In the genomic region with DNA sequence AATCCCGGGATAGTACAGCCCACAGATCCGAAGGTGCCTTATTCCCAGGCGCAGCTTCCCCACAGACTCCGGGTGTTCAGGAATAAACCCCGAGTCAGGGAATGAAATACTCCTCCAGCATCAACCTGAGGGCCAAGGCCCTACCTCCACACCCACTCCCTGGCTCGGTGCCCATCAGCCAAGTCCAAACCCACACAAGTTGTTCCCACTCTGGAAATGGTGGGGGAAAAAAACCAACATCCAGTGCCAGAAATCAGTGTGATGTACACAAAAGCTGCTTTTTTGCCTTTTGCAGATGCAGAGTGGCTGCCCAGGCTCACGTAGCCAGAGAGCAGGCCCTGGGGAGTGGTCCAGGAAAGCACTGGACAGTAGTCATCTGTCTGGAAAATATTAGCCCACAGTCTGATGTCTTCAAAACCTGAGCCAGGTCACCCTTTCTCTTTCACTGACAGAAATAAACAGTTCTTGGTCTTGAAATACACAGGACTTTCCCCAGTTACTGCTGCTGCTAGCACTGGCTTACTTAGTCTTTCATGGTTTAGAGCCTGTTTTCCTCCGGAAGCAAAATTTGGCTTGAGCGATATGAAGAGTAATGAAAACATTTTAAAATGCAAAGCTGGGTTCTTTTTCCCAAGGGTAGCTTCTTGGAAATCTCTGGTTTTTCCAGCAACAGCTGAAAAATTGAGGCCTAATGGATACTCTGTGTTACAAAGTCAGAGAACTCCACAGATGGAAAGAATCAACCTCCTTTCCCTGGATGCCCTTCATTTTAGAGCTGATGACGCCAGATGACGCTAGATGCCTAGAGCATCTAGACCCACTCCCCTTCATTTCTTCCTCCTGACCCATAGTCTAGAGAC, we compare ENCODE assay signal across 1 cellular context.
TF ChIP-seq lines count a peak whose summit lies in the region.

No MANE protein-coding gene starts in this region.

TF ChIP-seq in GM12878, 131 proteins besides CTCF, POLR2A, EP300 and RAD21:
- TF ChIP-seq TBL1XR1 (IDR thresholded peaks at IDR 0.05; ENCODE audit: low read depth, low read length) (no peak), CBFB (IDR thresholded peaks at IDR 0.05; ENCODE audit: low read depth) (no peak), CREM (IDR thresholded peaks at IDR 0.05; ENCODE audit: low read depth) (no peak), STAT1 (conservative IDR thresholded peaks at IDR 0.05) (no peak), ZNF217 (IDR thresholded peaks at IDR 0.05) (no peak), PML (IDR thresholded peaks at IDR 0.05; ENCODE audit: low read length) (no peak), MYB (IDR thresholded peaks at IDR 0.05; ENCODE audit: borderline replicate concordance, low read depth, low read length) (no peak), ASH2L (IDR thresholded peaks at IDR 0.05; ENCODE audit: borderline replicate concordance, low read depth) (no peak)
- TF ChIP-seq, protein P1, sequence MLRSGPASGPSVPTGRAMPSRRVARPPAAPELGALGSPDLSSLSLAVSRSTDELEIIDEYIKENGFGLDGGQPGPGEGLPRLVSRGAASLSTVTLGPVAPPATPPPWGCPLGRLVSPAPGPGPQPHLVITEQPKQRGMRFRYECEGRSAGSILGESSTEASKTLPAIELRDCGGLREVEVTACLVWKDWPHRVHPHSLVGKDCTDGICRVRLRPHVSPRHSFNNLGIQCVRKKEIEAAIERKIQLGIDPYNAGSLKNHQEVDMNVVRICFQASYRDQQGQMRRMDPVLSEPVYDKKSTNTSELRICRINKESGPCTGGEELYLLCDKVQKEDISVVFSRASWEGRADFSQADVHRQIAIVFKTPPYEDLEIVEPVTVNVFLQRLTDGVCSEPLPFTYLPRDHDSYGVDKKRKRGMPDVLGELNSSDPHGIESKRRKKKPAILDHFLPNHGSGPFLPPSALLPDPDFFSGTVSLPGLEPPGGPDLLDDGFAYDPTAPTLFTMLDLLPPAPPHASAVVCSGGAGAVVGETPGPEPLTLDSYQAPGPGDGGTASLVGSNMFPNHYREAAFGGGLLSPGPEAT (IDR thresholded peaks at IDR 0.05; ENCODE audit: low read depth) = no peak
- TF ChIP-seq, protein P2, sequence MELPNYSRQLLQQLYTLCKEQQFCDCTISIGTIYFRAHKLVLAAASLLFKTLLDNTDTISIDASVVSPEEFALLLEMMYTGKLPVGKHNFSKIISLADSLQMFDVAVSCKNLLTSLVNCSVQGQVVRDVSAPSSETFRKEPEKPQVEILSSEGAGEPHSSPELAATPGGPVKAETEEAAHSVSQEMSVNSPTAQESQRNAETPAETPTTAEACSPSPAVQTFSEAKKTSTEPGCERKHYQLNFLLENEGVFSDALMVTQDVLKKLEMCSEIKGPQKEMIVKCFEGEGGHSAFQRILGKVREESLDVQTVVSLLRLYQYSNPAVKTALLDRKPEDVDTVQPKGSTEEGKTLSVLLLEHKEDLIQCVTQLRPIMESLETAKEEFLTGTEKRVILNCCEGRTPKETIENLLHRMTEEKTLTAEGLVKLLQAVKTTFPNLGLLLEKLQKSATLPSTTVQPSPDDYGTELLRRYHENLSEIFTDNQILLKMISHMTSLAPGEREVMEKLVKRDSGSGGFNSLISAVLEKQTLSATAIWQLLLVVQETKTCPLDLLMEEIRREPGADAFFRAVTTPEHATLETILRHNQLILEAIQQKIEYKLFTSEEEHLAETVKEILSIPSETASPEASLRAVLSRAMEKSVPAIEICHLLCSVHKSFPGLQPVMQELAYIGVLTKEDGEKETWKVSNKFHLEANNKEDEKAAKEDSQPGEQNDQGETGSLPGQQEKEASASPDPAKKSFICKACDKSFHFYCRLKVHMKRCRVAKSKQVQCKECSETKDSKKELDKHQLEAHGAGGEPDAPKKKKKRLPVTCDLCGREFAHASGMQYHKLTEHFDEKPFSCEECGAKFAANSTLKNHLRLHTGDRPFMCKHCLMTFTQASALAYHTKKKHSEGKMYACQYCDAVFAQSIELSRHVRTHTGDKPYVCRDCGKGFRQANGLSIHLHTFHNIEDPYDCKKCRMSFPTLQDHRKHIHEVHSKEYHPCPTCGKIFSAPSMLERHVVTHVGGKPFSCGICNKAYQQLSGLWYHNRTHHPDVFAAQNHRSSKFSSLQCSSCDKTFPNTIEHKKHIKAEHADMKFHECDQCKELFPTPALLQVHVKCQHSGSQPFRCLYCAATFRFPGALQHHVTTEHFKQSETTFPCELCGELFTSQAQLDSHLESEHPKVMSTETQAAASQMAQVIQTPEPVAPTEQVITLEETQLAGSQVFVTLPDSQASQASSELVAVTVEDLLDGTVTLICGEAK (IDR thresholded peaks at IDR 0.05; ENCODE audit: borderline replicate concordance) = no peak
- TF ChIP-seq, protein P3, sequence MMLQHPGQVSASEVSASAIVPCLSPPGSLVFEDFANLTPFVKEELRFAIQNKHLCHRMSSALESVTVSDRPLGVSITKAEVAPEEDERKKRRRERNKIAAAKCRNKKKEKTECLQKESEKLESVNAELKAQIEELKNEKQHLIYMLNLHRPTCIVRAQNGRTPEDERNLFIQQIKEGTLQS (IDR thresholded peaks at IDR 0.05; ENCODE audit: borderline replicate concordance, extremely low read depth, low read depth, low read length) = no peak
